10 cellular contexts compared by ENCODE assay signal in the genomic region with DNA sequence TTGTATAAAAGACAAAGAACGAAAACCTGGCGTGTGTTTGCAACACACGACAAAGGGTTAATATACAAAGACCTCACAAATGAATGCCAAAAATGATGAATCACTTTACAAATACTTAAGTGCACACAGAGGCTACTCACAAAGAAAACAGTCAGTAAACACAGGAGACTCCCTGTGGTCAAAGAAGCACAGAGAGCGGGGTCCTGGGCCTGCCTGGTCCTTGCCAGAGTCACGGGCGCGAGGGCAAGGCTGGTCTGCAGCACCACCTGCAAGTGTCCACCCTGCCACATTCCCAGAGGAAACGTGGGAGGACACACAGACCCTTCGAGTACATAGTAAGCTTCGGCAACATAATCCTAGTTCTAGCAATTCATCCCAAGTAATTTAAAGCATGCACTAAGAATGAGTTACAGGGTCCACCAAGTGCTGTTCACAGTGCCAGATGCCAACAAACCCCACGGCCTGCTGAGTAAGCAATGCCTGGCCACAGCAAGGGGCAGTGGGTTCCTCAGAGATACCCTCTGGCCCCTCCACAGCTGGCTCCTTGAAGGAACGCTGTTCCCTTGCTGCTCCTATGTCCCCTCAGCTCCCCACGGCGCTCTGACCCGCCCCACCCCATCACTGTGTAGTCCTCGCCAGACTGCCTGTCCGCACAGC. TPM values are rescaled to one million over a fixed set of nuclear protein-coding genes. Genes with fewer than 3 reads are reported as not detected.
DNase-seq lines count a peak whose midpoint lies in the region; ATAC-seq lines count a peak whose summit lies in the region.
"Had no signal": no experiment of that assay in that cellular context is flagged by ENCODE, and none has a peak within 500 bp of the region (broad histone marks: within the 10 kb centered on the region; RNA-seq: fewer than 3 reads in every experiment).

No MANE protein-coding gene starts in this region.

- H3K9ac ChIP-seq in trophoblast cell (ENCODE audit: low read length) = no peak overlapping the region

- H2AFZ ChIP-seq in trophoblast cell (ENCODE audit: insufficient read depth, low read length, poor library complexity) = no peak overlapping the region

- H3K4me3 ChIP-seq in trophoblast cell (ENCODE audit: low read depth, low read length) = no peak overlapping the region

- H3K14ac ChIP-seq in trophoblast cell (ENCODE audit: low read length) = peak overlapping the region; percentile 23

- H3K18ac ChIP-seq in trophoblast cell (ENCODE audit: low read length) = peak overlapping the region; percentile 74

- no peak for ATAC-seq in GM21786 (IDR thresholded peaks at IDR 0.05; ENCODE audit: unreplicated experiment)
- ATAC-seq: stimulated activated naive CD8-positive, alpha-beta T cell treated with anti-CD3 and anti-CD28 coated beads, Interleukin-15, Interleukin-2, amounts not matched to agents 100 U/mL and 50 U/mL, for 24 hours had no signal

- H3K4ac ChIP-seq in trophoblast cell (ENCODE audit: low read depth, low read length) = peak overlapping the region; percentile 4

- H4K12ac ChIP-seq in trophoblast cell (ENCODE audit: low read depth, low read length) = no peak overlapping the region

- H3K79me1 ChIP-seq in trophoblast cell (ENCODE audit: low read length) = peaks cover 12% of the 10 kb centered on the region

- peaks cover 5% of the 10 kb centered on the region for H3K79me2 ChIP-seq in trophoblast cell (ENCODE audit: control insufficient read depth, insufficient read depth, low read length, poor library complexity)

- no peak overlapping the region for H3K23ac ChIP-seq in trophoblast cell (ENCODE audit: low read length)

- H4K91ac ChIP-seq in trophoblast cell (ENCODE audit: low read depth, low read length) = peak overlapping the region; percentile 81

- peak overlapping the region; percentile 15 for H3K4me2 ChIP-seq in trophoblast cell (ENCODE audit: low read length)

- WGBS in trophoblast cell (ENCODE audit: extremely low coverage, insufficient coverage, insufficient read length) = no CpG with 5 or more reads among the region's 17 CpGs

- H3K4me1 ChIP-seq in trophoblast cell (ENCODE audit: control insufficient read depth in 1 of 2, insufficient read depth in 2 of 2, low read length in 2 of 2) = peaks cover 27 to 44% of the 10 kb centered on the region in 2 experiments

- DNase-seq in D341Med (ENCODE audit: low spot score) (peak; percentile 51), NCI-H2227 treated with DMSO at 0.1 percent for 48 hours (lab: John Stamatoyannopoulos, UW) (peak; percentile 44), dermis blood vessel endothelial cell (peak; percentile 80), trophoblast cell (peak in 1 of 2 donors; percentile 55), Ammon's horn (ENCODE audit: low spot score) (no peak), GDM1 (lab: John Stamatoyannopoulos, UW) (no peak)
- no peak for DNase-seq in stimulated activated naive CD4-positive, alpha-beta T cell (lab: John Stamatoyannopoulos, UW)
- DNase-seq: activated naive CD8-positive, alpha-beta T cell treated with anti-CD3 and anti-CD28 coated beads, Interleukin-2, amount 10 ng/mL, durations not matched to agents 7 days and 5 days; stimulated activated naive CD8-positive, alpha-beta T cell treated with anti-CD3 and anti-CD28 coated beads, Interleukin-15, Interleukin-2, amounts not matched to agents 100 U/mL and 50 U/mL, for 24 hours had no signal

- H2BK120ac ChIP-seq in trophoblast cell (ENCODE audit: insufficient read depth, low read length, poor library complexity) = peak overlapping the region; percentile 9

- peak overlapping the region; percentile 5 for H4K8ac ChIP-seq in trophoblast cell (ENCODE audit: low read depth, low read length)

- peak overlapping the region; percentile 67 for H2AK5ac ChIP-seq in trophoblast cell (ENCODE audit: low read length)

- H2BK12ac ChIP-seq in trophoblast cell (ENCODE audit: low read length) = peak overlapping the region; percentile 55

- H2BK5ac ChIP-seq in trophoblast cell (ENCODE audit: low read depth, low read length, poor library complexity) = peak overlapping the region; percentile 25

- H3K27ac ChIP-seq in trophoblast cell (ENCODE audit: low read depth, low read length) = peak overlapping the region; percentile 50

- H3K27me3 ChIP-seq in trophoblast cell (ENCODE audit: insufficient read depth, low read length) = no peaks in the 10 kb centered on the region

- peaks cover 41 to 57% of the 10 kb centered on the region in 2 experiments for H3K36me3 ChIP-seq in trophoblast cell (ENCODE audit: control insufficient read depth in 1 of 2, insufficient read depth in 2 of 2, low read length in 2 of 2)

- peaks cover 3% of the 10 kb centered on the region for H3K9me3 ChIP-seq in trophoblast cell (ENCODE audit: insufficient read depth, low read depth, low read length)

RNA-seq across cellular contexts. Expression of a gene that starts 24.6 kb away (rescaled TPM):
- 26.0 and 27.1 TPM in 2 replicates for total RNA-seq in dermis blood vessel endothelial cell
- polyA plus RNA-seq in trophoblast cell (2013) = 11.4 and 11.6 TPM in 2 replicates

RNA-seq across cellular contexts. Expression of a gene that starts 48.6 kb away (rescaled TPM):
- total RNA-seq in dermis blood vessel endothelial cell = 0.42 and 1.0 TPM in 2 replicates
- 0.42 and 0.76 TPM in 2 replicates for polyA plus RNA-seq in trophoblast cell (2013)

Comparison
In these comparisons a context has a peak if more than half of its experiments do, and no peak if none do; other contexts are left out.
1. DNase-seq: peak in D341Med (single experiment), NCI-H2227 treated with DMSO at 0.1 percent for 48 hours (single experiment) and dermis blood vessel endothelial cell (single experiment); none in Ammon's horn (single experiment), stimulated activated naive CD4-positive, alpha-beta T cell (0 of 6) and GDM1 (single experiment).